In genomic region chr7:2817456-2817855, GRCh38 we compare ENCODE assay signal across 15 cellular contexts.
"Had no signal": no experiment of that assay in that cellular context is flagged by ENCODE, and none has a peak within 500 bp of the region (broad histone marks: within the 10 kb centered on the region; RNA-seq: fewer than 3 reads in every experiment).

No MANE protein-coding gene starts in this region.

- H3K4me3 Mint-ChIP-seq: activated CD4-positive, alpha-beta memory T cell treated with anti-CD3 and anti-CD28 coated beads, Interleukin-2, amount 10 ng/mL, durations not matched to agents 7 days and 5 days; activated CD4-positive, alpha-beta T cell treated with anti-CD3 and anti-CD28 coated beads for 36 hours; activated naive CD4-positive, alpha-beta T cell treated with anti-CD3 and anti-CD28 coated beads for 36 hours; effector memory CD8-positive, alpha-beta T cell; natural killer cell; stimulated activated naive CD8-positive, alpha-beta T cell treated with anti-CD3 and anti-CD28 coated beads, Interleukin-15, Interleukin-2, amounts not matched to agents 100 ng/mL and 50 ng/mL, for 24 hours had no signal

- H3K9me3 Mint-ChIP-seq: activated CD4-positive, alpha-beta memory T cell treated with anti-CD3 and anti-CD28 coated beads, Interleukin-2, amount 10 ng/mL, durations not matched to agents 7 days and 5 days; activated naive CD4-positive, alpha-beta T cell treated with anti-CD3 and anti-CD28 coated beads for 36 hours; effector memory CD8-positive, alpha-beta T cell; natural killer cell; stimulated activated naive CD8-positive, alpha-beta T cell treated with anti-CD3 and anti-CD28 coated beads, Interleukin-15, Interleukin-2, amounts not matched to agents 100 ng/mL and 50 ng/mL, for 24 hours had no signal

- H3K27me3 Mint-ChIP-seq: activated CD4-positive, alpha-beta memory T cell treated with anti-CD3 and anti-CD28 coated beads, Interleukin-2, amount 10 ng/mL, durations not matched to agents 7 days and 5 days; activated CD4-positive, alpha-beta T cell treated with anti-CD3 and anti-CD28 coated beads for 36 hours; effector memory CD8-positive, alpha-beta T cell; stimulated activated naive CD8-positive, alpha-beta T cell treated with anti-CD3 and anti-CD28 coated beads, Interleukin-15, Interleukin-2, amounts not matched to agents 100 ng/mL and 50 ng/mL, for 24 hours had no signal

- H3K27me3 ChIP-seq: adrenal gland, body of pancreas, testis had no signal

- H3K4me3 ChIP-seq: adrenal gland, body of pancreas, mucosa of descending colon, prostate gland, testis had no signal

- H3K36me3 Mint-ChIP-seq: natural killer cell had no signal

- H3K4me1 ChIP-seq: prostate gland had no signal

- ATAC-seq: activated CD4-positive, alpha-beta T cell treated with anti-CD3 and anti-CD28 coated beads for 36 hours; body of pancreas; effector memory CD8-positive, alpha-beta T cell; mucosa of descending colon; natural killer cell had no signal

- DNase-seq: activated CD4-positive, alpha-beta memory T cell treated with anti-CD3 and anti-CD28 coated beads, Interleukin-2, amount 10 ng/mL, durations not matched to agents 7 days and 5 days; activated CD4-positive, alpha-beta T cell treated with anti-CD3 and anti-CD28 coated beads for 36 hours; activated naive CD4-positive, alpha-beta T cell treated with anti-CD3 and anti-CD28 coated beads for 36 hours; central memory CD4-positive, alpha-beta T cell; effector memory CD8-positive, alpha-beta T cell; mucosa of descending colon; natural killer cell; occipital lobe; stimulated activated CD4-positive, alpha-beta T cell treated with anti-CD3 and anti-CD28 coated beads, Interleukin-2, amount 100 ng/mL, for 48 hours; T-helper 9 cell; testis had no signal

- H3K9me3 ChIP-seq: adrenal gland, body of pancreas, mucosa of descending colon, prostate gland, testis had no signal

- H3K27ac Mint-ChIP-seq: activated CD4-positive, alpha-beta memory T cell treated with anti-CD3 and anti-CD28 coated beads, Interleukin-2, amount 10 ng/mL, durations not matched to agents 7 days and 5 days; activated CD4-positive, alpha-beta T cell treated with anti-CD3 and anti-CD28 coated beads for 36 hours; activated naive CD4-positive, alpha-beta T cell treated with anti-CD3 and anti-CD28 coated beads for 36 hours; natural killer cell; stimulated activated naive CD8-positive, alpha-beta T cell treated with anti-CD3 and anti-CD28 coated beads, Interleukin-15, Interleukin-2, amounts not matched to agents 100 ng/mL and 50 ng/mL, for 24 hours had no signal

- H3K36me3 ChIP-seq: adrenal gland, prostate gland had no signal

- H3K27ac ChIP-seq: adrenal gland, body of pancreas, prostate gland had no signal
